12 cellular contexts compared by ENCODE assay signal in genomic region chr6:79574636-79575035, GRCh38. TPM values are rescaled to one million over a fixed set of nuclear protein-coding genes. Genes with fewer than 3 reads are reported as not detected.
DNase-seq lines count a peak whose midpoint lies in the region; ATAC-seq and TF ChIP-seq lines count a peak whose summit lies in the region.
"Had no signal": no experiment of that assay in that cellular context is flagged by ENCODE, and none has a peak within 500 bp of the region (broad histone marks: within the 10 kb centered on the region; RNA-seq: fewer than 3 reads in every experiment).

No MANE protein-coding gene starts in this region.

- no peaks in the 10 kb centered on the region for H3K36me3 ChIP-seq in H7 (replicated peaks; ENCODE audit: control insufficient read depth, insufficient read depth, low read length)
- H3K36me3 ChIP-seq in SJSA1, result no peaks in the 10 kb centered on the region
- no peaks in the 10 kb centered on the region for H3K36me3 ChIP-seq in skeletal muscle satellite cell (ENCODE audit: insufficient read depth, low read length)
- H3K36me3 ChIP-seq: neutrophil had no signal

- no peak for ATAC-seq in HG03521 (IDR thresholded peaks at IDR 0.05; ENCODE audit: unreplicated experiment)
- ATAC-seq in GM21723 (IDR thresholded peaks at IDR 0.05; ENCODE audit: unreplicated experiment), result no peak
- no peak for ATAC-seq in GM21619 (IDR thresholded peaks at IDR 0.05; ENCODE audit: unreplicated experiment)

- H3K4me3 ChIP-seq in H7 (ENCODE audit: insufficient read depth, low read depth, low read length) (no peak overlapping the region), SJSA1 (no peak overlapping the region), fibroblast of villous mesenchyme (ENCODE audit: low read depth, low read length) (no peak overlapping the region), skeletal muscle satellite cell (ENCODE audit: low read length) (no peak overlapping the region)

- H3K4me2 ChIP-seq in skeletal muscle satellite cell (ENCODE audit: low read length), result peak overlapping the region; percentile 8

- H3K9me3 ChIP-seq in SJSA1 (replicated peaks), result no peaks in the 10 kb centered on the region
- H3K9me3 ChIP-seq in skeletal muscle satellite cell (replicated peaks; ENCODE audit: low read length), result no peaks in the 10 kb centered on the region
- H3K9me3 ChIP-seq: neutrophil had no signal

- peak overlapping the region; percentile 30 for H3K27ac ChIP-seq in SJSA1
- H3K27ac ChIP-seq: neutrophil had no signal

- no peak for TF ChIP-seq CTCF in fibroblast of villous mesenchyme (IDR thresholded peaks at IDR 0.05; ENCODE audit: insufficient read depth, low read depth, low read length)

- H3K9ac ChIP-seq in skeletal muscle satellite cell (ENCODE audit: low read depth, low read length), result no peak overlapping the region

- no peaks in the 10 kb centered on the region for H3K27me3 ChIP-seq in H7 (ENCODE audit: control insufficient read depth, insufficient read depth, low read length)
- no peaks in the 10 kb centered on the region for H3K27me3 ChIP-seq in SJSA1 (replicated peaks)
- H3K27me3 ChIP-seq in skeletal muscle satellite cell (ENCODE audit: control insufficient read depth, insufficient read depth, low read length), result no peaks in the 10 kb centered on the region
- H3K27me3 ChIP-seq: neutrophil had no signal

- peaks cover 17% of the 10 kb centered on the region for H3K4me1 ChIP-seq in SJSA1 (replicated peaks)
- peaks cover 23% of the 10 kb centered on the region for H3K4me1 ChIP-seq in skeletal muscle satellite cell (ENCODE audit: control insufficient read depth, insufficient read depth, low read length)

- DNase-seq in H7 (peak; percentile 33), SJSA1 (ENCODE audit: low read depth in 1 of 2, low spot score in 2 of 2) (peak; percentile 85 to 88), fibroblast of villous mesenchyme (ENCODE audit: low read depth) (peak; percentile 55)
- DNase-seq: immature natural killer cell; NCI-H1092; stimulated activated CD4-positive, alpha-beta T cell treated with anti-CD3 and anti-CD28 coated beads, Interleukin-2, amount 100 ng/mL, for 48 hours; T-helper 2 cell had no signal

RNA-seq across cellular contexts. Expression of gene LCA5, which starts 37.4 kb away (rescaled TPM):
- total RNA-seq in H7 (2014; rRNA removed; shearing (Covaris generic)), result 2.3 and 4.7 TPM in 2 replicates
- total RNA-seq in SJSA1 (2014; rRNA removed; shearing (Covaris generic)), result 10.1 and 10.2 TPM in 2 replicates
- total RNA-seq in fibroblast of villous mesenchyme, result 3.5 and 5.2 TPM in 2 replicates
- total RNA-seq in skeletal muscle satellite cell (2012; rRNA removed), result 3.3 and 4.1 TPM in 2 replicates

RNA-seq across cellular contexts. Expression of gene SH3BGRL2, which starts 56.5 kb away (rescaled TPM):
- 8.6 and 13.3 TPM in 2 replicates for total RNA-seq in H7 (2014; rRNA removed; shearing (Covaris generic))
- 4.7 and 6.8 TPM in 2 replicates for total RNA-seq in SJSA1 (2014; rRNA removed; shearing (Covaris generic))
- total RNA-seq in fibroblast of villous mesenchyme, result 2.6 TPM in 2 replicates
- 1.3 and 1.5 TPM in 2 replicates for total RNA-seq in skeletal muscle satellite cell (2012; rRNA removed)

Comparison
In these comparisons a context has a peak if more than half of its experiments do, and no peak if none do; other contexts are left out.
1. DNase-seq: peak in every context shown above with its lines; median percentile 86 in SJSA1; 55 in fibroblast of villous mesenchyme; 33 in H7.